In the genomic region with DNA sequence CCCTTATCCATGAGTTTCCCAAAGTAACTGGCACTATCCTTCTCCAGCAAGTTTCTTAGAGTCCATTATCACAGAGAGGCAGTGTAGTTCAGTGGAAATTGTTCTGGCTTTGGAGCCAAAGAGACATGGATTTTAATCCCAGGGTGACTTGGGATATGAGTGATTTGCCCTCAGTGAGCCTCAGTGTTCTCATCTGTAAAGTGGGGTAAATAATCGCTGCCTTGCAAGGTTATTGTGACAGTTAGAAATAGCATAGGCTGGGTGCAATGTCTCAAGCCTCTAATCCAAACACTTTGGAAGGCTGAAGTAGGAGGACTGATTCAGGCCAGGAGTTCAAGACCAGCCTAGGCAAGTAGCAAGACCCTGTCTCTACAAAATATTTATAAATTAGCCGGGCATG, we compare ENCODE assay signal across 25 cellular contexts.
"Had no signal": no experiment of that assay in that cellular context is flagged by ENCODE, and none has a peak within 500 bp of the region (broad histone marks: within the 10 kb centered on the region; RNA-seq: fewer than 3 reads in every experiment).

No MANE protein-coding gene starts in this region.

- H3K9me3 ChIP-seq: colonic mucosa, left lung, pancreas, sigmoid colon, tibial artery, upper lobe of left lung, uterus had no signal

- H3K4me3 ChIP-seq: colonic mucosa, left lung, lung, neural progenitor cell, pancreas, sigmoid colon, tibial artery, upper lobe of left lung, uterus had no signal

- ATAC-seq: natural killer cell treated with Interleukin-12 subunit alpha and Interleukin-12 subunit beta and Interleukin-15 and Interleukin-18, amount 100 ng/mL, for 72 hours; stimulated activated naive CD8-positive, alpha-beta T cell treated with anti-CD3 and anti-CD28 coated beads, Interleukin-15, Interleukin-2, amounts not matched to agents 100 U/mL and 50 U/mL, for 24 hours had no signal

- H3K4me2 ChIP-seq: neural progenitor cell had no signal

- DNase-seq: colonic mucosa; dermis blood vessel endothelial cell; endodermal cell; erythroblast; foreskin keratinocyte; head of caudate nucleus; hypothalamus; left lung; mesenchymal stem cell; midbrain; occipital lobe; pancreas; sigmoid colon; stimulated activated CD4-positive, alpha-beta T cell treated with anti-CD3 and anti-CD28 coated beads, Interleukin-12 subunit alpha, Interleukin-12 subunit beta, amount 100 ng/mL, for 4 hours; stimulated activated naive CD8-positive, alpha-beta T cell treated with anti-CD3 and anti-CD28 coated beads, Interleukin-15, Interleukin-2, amounts not matched to agents 100 U/mL and 50 U/mL, for 24 hours; tibial artery; uterus had no signal

- H3K27me3 ChIP-seq: colonic mucosa, foreskin keratinocyte, left lung, neural progenitor cell, pancreas, sigmoid colon, tibial artery, upper lobe of left lung, uterus had no signal

- FAIRE-seq: endothelial cell of umbilical vein, islet of Langerhans, pancreas, small intestine had no signal

- H3K27ac Mint-ChIP-seq: endodermal cell; natural killer cell treated with Interleukin-12 subunit alpha and Interleukin-12 subunit beta and Interleukin-15 and Interleukin-18, amount 100 ng/mL, for 72 hours; neural progenitor cell; progenitor cell of endocrine pancreas had no signal

- H3K9me3 Mint-ChIP-seq: natural killer cell treated with Interleukin-12 subunit alpha and Interleukin-12 subunit beta and Interleukin-15 and Interleukin-18, amount 100 ng/mL, for 72 hours; neural progenitor cell had no signal

- H3K36me3 Mint-ChIP-seq: natural killer cell treated with Interleukin-12 subunit alpha and Interleukin-12 subunit beta and Interleukin-15 and Interleukin-18, amount 100 ng/mL, for 72 hours; neural progenitor cell had no signal

- H3K36me3 ChIP-seq: colonic mucosa, neural progenitor cell, pancreas, sigmoid colon, tibial artery, upper lobe of left lung, uterus had no signal

- H3K4me3 Mint-ChIP-seq: endodermal cell; natural killer cell treated with Interleukin-12 subunit alpha and Interleukin-12 subunit beta and Interleukin-15 and Interleukin-18, amount 100 ng/mL, for 72 hours; neural progenitor cell had no signal

- H3K27me3 Mint-ChIP-seq: natural killer cell treated with Interleukin-12 subunit alpha and Interleukin-12 subunit beta and Interleukin-15 and Interleukin-18, amount 100 ng/mL, for 72 hours had no signal

- H3K27ac ChIP-seq: colonic mucosa, foreskin keratinocyte, neural progenitor cell, pancreas, sigmoid colon, tibial artery, uterus had no signal

- H3K4me1 ChIP-seq: sigmoid colon, uterus had no signal
